26 cellular contexts compared by ENCODE assay signal in genomic region chr12:98127336-98127679, GRCh38.
DNase-seq lines count a peak whose midpoint lies in the region; ATAC-seq, FAIRE-seq and TF ChIP-seq lines count a peak whose summit lies in the region.
"Had no signal": no experiment of that assay in that cellular context is flagged by ENCODE, and none has a peak within 500 bp of the region (broad histone marks: within the 10 kb centered on the region; RNA-seq: fewer than 3 reads in every experiment).

No MANE protein-coding gene starts in this region.

- in situ Hi-C loops in GM12878 (cut with MboI) = no loop called here

- H3K4me2 ChIP-seq in Loucy (ENCODE audit: low read depth, low read length, poor library complexity, severe bottlenecking) (peak overlapping the region; percentile 52), GM12878 (ENCODE audit: control insufficient read depth, insufficient read depth) (no peak overlapping the region), parathyroid adenoma (ENCODE audit: low read length) (no peak overlapping the region)

- no peak overlapping the region for H2AFZ ChIP-seq in Loucy (ENCODE audit: low read length)
- H2AFZ ChIP-seq in GM12878 (ENCODE audit: control insufficient read depth, low read depth, low read length) = no peak overlapping the region
- H2AFZ ChIP-seq in parathyroid adenoma = peak overlapping the region; percentile 18

- no peak; the same call in 2 of the 3 replicates for ATAC-seq in GM12878
- ATAC-seq in left lobe of liver = peak; percentile 17
- ATAC-seq in GM19395 (IDR thresholded peaks at IDR 0.05; ENCODE audit: unreplicated experiment) = no peak
- no peak for ATAC-seq in GM18502 (IDR thresholded peaks at IDR 0.05; ENCODE audit: poor library complexity, unreplicated experiment)
- ATAC-seq: foreskin keratinocyte had no signal

- H4K20me1 ChIP-seq in Loucy (ENCODE audit: insufficient read depth, low read length, poor library complexity, severe bottlenecking) (no peaks in the 10 kb centered on the region), GM12878 (ENCODE audit: control insufficient read depth, insufficient read depth) (no peaks in the 10 kb centered on the region)

- intact Hi-C loops in GM12878 (cut with micrococcal nuclease; ENCODE audit: unreplicated experiment) = no loop called here

- H3K79me2 ChIP-seq in Loucy (ENCODE audit: insufficient read depth, low read length) (no peaks in the 10 kb centered on the region), GM12878 (ENCODE audit: control insufficient read depth, insufficient read depth, low read length) (no peaks in the 10 kb centered on the region), parathyroid adenoma (no peaks in the 10 kb centered on the region)

- peaks cover 21% of the 10 kb centered on the region for H3K4me1 ChIP-seq in Loucy (ENCODE audit: insufficient read depth, low read length, poor library complexity, severe bottlenecking)
- H3K4me1 ChIP-seq in GM12878 (ENCODE audit: control insufficient read depth, insufficient read depth, low read length) = no peaks in the 10 kb centered on the region
- H3K4me1 ChIP-seq in parathyroid adenoma = no peaks in the 10 kb centered on the region
- H3K4me1 ChIP-seq: ascending aorta, foreskin keratinocyte, SJSA1, transverse colon had no signal

- H3K36me3 ChIP-seq in Loucy (ENCODE audit: insufficient read depth, low read length) = no peaks in the 10 kb centered on the region
- H3K36me3 ChIP-seq in GM12878 (ENCODE audit: control insufficient read depth in 2 of 2, insufficient read depth in 2 of 2, low read length in 1 of 2) = no peaks in the 10 kb centered on the region
- no peaks in the 10 kb centered on the region for H3K36me3 ChIP-seq in parathyroid adenoma (ENCODE audit: control insufficient read depth, insufficient read depth, low read length)
- H3K36me3 ChIP-seq: ascending aorta, esophagus squamous epithelium, right atrium auricular region, SJSA1, transverse colon, WERI-Rb-1 had no signal

- no peaks in the 10 kb centered on the region for H3K9me3 ChIP-seq in Loucy (ENCODE audit: insufficient read depth, low read depth, low read length)
- H3K9me3 ChIP-seq in GM12878 (replicated peaks; ENCODE audit: control insufficient read depth, insufficient read depth, low read length) = no peaks in the 10 kb centered on the region
- no peaks in the 10 kb centered on the region for H3K9me3 ChIP-seq in parathyroid adenoma (ENCODE audit: control insufficient read depth, low read length)
- H3K9me3 ChIP-seq: ascending aorta, esophagus squamous epithelium, right atrium auricular region, SJSA1, transverse colon had no signal

- TF ChIP-seq CTCF in Loucy (conservative IDR thresholded peaks at IDR 0.05; ENCODE audit: low read length) (no peak), GM12878 (IDR thresholded peaks at IDR 0.05 in 2 of 3, conservative IDR thresholded peaks at IDR 0.05 in 1 of 3; ENCODE audit: control insufficient read depth in 2 of 3, extremely low read depth in 1 of 3, insufficient read depth in 1 of 3, low read depth in 3 of 3, low read length in 3 of 3) (no peak), parathyroid adenoma (IDR thresholded peaks at IDR 0.05) (no peak)

- TF ChIP-seq EP300 in GM12878 (IDR thresholded peaks at IDR 0.05; ENCODE audit: borderline replicate concordance in 1 of 2, control insufficient read depth in 1 of 2, low read depth in 2 of 2, low read length in 2 of 2) = no peak

- no peak overlapping the region for H3K27ac ChIP-seq in GM12878 (ENCODE audit: control insufficient read depth, insufficient read depth)
- H3K27ac ChIP-seq in parathyroid adenoma = no peak overlapping the region
- H3K27ac ChIP-seq: ascending aorta, coronary artery, esophagus squamous epithelium, foreskin keratinocyte, right atrium auricular region, SJSA1, transverse colon, WERI-Rb-1 had no signal

- FAIRE-seq in GM12878 (lab: Jason Lieb, UNC) = no peak

- H3K9ac ChIP-seq in Loucy (ENCODE audit: low read depth, low read length, poor library complexity, severe bottlenecking) (no peak overlapping the region), GM12878 (ENCODE audit: control insufficient read depth, insufficient read depth, low read length) (no peak overlapping the region), parathyroid adenoma (no peak overlapping the region)

- SMC1A ChIA-PET in GM12878 (lab: Charles Lee; ENCODE audit: uncharacterized antibody, unreplicated experiment) = interaction anchor here (0.9 to 1.5 kb wide), 2 partner anchors 9 to 97 kb away, joined by 3 read pairs; no protein-coding TSS in a partner anchor

- H3K9me2 ChIP-seq in Loucy (replicated peaks; ENCODE audit: low read depth, low read length) = no peaks in the 10 kb centered on the region

- BruUV-seq in GM12878 (replicated peaks; lab: Mats Ljungman, UMichigan) = no TSS peak

- H3F3A ChIP-seq in Loucy (ENCODE audit: low read depth) = no peaks in the 10 kb centered on the region

- H3K27me3 ChIP-seq in Loucy (ENCODE audit: insufficient read depth, low read length, poor library complexity, severe bottlenecking) (no peaks in the 10 kb centered on the region), GM12878 (replicated peaks in 1 of 2; ENCODE audit: control insufficient read depth in 2 of 2, insufficient read depth in 2 of 2, low read length in 1 of 2) (no peaks in the 10 kb centered on the region; a peak in 2 of 4 replicates), parathyroid adenoma (ENCODE audit: control insufficient read depth, insufficient read depth, low read length) (no peaks in the 10 kb centered on the region)
- H3K27me3 ChIP-seq: ascending aorta, esophagus squamous epithelium, foreskin keratinocyte, right atrium auricular region, SJSA1, transverse colon had no signal

- POLR2A ChIA-PET in GM12878 (lab: Charles Lee) = no interaction called here

- no peak for TF ChIP-seq RAD21 in GM12878 (IDR thresholded peaks at IDR 0.05; ENCODE audit: insufficient read depth, low read depth, low read length)

- no peak for DNase-seq in GM12878 (ENCODE audit: low read depth, low spot score)
- DNase-seq in left lobe of liver (ENCODE audit: low spot score) = no peak
- no peak for DNase-seq in NCI-H748 treated with DMSO at 0.1 percent for 48 hours (lab: John Stamatoyannopoulos, UW)
- DNase-seq: activated CD4-positive, alpha-beta T cell treated with anti-CD3 and anti-CD28 coated beads, Interleukin-2, amount 10 ng/mL, durations not matched to agents 24 days and 14 days; activated gamma-delta T cell; activated naive CD8-positive, alpha-beta T cell treated with anti-CD3 and anti-CD28 coated beads, Interleukin-2, amount 10 ng/mL, durations not matched to agents 7 days and 5 days; activated T-cell treated with anti-CD3 and anti-CD28 coated beads, Interleukin-2, amount 50 U/mL, for 24 hours; C1 segment of cervical spinal cord; COR-L47; esophagus squamous epithelium; foreskin keratinocyte; kidney glomerular epithelial cell; NCI-H1694; NCI-H446; posterior cingulate gyrus; stimulated activated CD4-positive, alpha-beta T cell treated with anti-CD3 and anti-CD28 coated beads, Interleukin-4, amount 100 ng/mL, for 1 hour; transverse colon; WERI-Rb-1 had no signal

- 13% methylated on average over 3 of the region's 3 CpGs for WGBS in GM12878 (ENCODE audit: insufficient coverage, insufficient replicate concordance, low lambda C conversion rate, missing lambda C conversion rate)

- RAD21 ChIA-PET in GM12878 (lab: Charles Lee; ENCODE audit: unreplicated experiment) = no interaction called here

- H3K4me3 ChIP-seq in Loucy (ENCODE audit: low read length, poor library complexity, severe bottlenecking) = peak overlapping the region; percentile 1
- no peak overlapping the region for H3K4me3 ChIP-seq in GM12878
- H3K4me3 ChIP-seq in parathyroid adenoma (ENCODE audit: low read depth, low read length) = no peak overlapping the region
- H3K4me3 ChIP-seq: ascending aorta, coronary artery, esophagus squamous epithelium, right atrium auricular region, SJSA1, transverse colon had no signal

- CTCF ChIA-PET in GM12878 (lab: Yijun Ruan, JAX) = interaction anchor here (1.0 to 2.1 kb wide), 2 partner anchors 10 to 14 kb away, joined by 3 to 6 read pairs; no protein-coding TSS in a partner anchor

- no peak for TF ChIP-seq POLR2A in GM12878 (IDR thresholded peaks at IDR 0.05; ENCODE audit: low read depth, low read length)

TF ChIP-seq in GM12878, 131 proteins besides CTCF, POLR2A, EP300 and RAD21:
- TF ChIP-seq NR2F1 (conservative IDR thresholded peaks at IDR 0.05) (peak; percentile 32; the same call in 1 of the 2 replicates), NR2C1 (IDR thresholded peaks at IDR 0.05) (0 out of 2 replicates have a peak, but pooled peaks have one; percentile 28), GATAD2B (conservative IDR thresholded peaks at IDR 0.05; ENCODE audit: low read depth) (no peak)
